ENCODE assay signal across 8 cellular contexts in the genomic region with DNA sequence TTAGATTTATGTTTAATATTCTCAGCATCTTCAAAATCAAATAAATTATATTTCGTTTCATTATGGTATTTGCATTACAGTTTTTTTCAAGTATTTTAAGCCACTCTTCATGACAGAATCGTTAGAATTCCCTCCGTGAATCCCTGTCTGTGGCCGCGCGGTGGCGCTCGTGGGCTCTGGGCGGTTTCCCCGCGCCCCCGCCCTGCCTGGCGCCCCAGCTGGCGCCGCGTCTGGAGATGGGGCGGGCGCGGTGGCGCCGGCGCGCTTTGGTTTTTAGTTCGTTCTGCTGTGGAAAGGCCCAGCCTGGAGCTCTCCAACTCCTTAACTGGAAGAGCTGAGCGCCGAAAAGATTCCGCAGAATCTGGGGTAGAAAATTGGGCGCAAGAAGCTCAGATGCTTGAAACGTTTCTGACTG. TPM values are rescaled to one million over a fixed set of nuclear protein-coding genes. Genes with fewer than 3 reads are reported as not detected.
DNase-seq lines count a peak whose midpoint lies in the region; ATAC-seq and TF ChIP-seq lines count a peak whose summit lies in the region.

No MANE protein-coding gene starts in this region.

- H3K4me3 Mint-ChIP-seq in CD8-positive, alpha-beta memory T cell: peak overlapping the region in 4 of 7 donors; percentile 12 to 78 (median 57)
- no peak overlapping the region for H3K4me3 Mint-ChIP-seq in Calu3 (ENCODE audit: low read depth, unreplicated experiment)

- TF ChIP-seq CTCF in adrenal gland (IDR thresholded peaks at IDR 0.05) (peak; percentile 22 to 68 (median 46)), heart right ventricle (IDR thresholded peaks at IDR 0.05) (peak; percentile 55 to 89 (median 80)), prostate gland (IDR thresholded peaks at IDR 0.05) (peak; percentile 21 to 49 (median 36)), Calu3 (IDR thresholded peaks at IDR 0.05; ENCODE audit: unreplicated experiment) (no peak)

- H3K4me1 ChIP-seq in CD8-positive, alpha-beta memory T cell (ENCODE audit: insufficient read depth, low read length): peaks cover 7% of the 10 kb centered on the region
- H3K4me1 ChIP-seq in adrenal gland (replicated peaks in 1 of 2) (no peaks in the 10 kb centered on the region), heart right ventricle (peaks cover 0 to 11% (median 0%) of the 10 kb centered on the region in 9 donors), prostate gland (replicated peaks) (no peaks in the 10 kb centered on the region)

- DNase-seq in CD8-positive, alpha-beta memory T cell: peak; percentile 45 to 55 (median 48)
- DNase-seq in Jurkat, Clone E6-1 (ENCODE audit: low read depth, low spot score): peak; percentile 60
- DNase-seq in adrenal gland (peak; percentile 55 to 70 (median 60)), heart right ventricle (peak; percentile 45 to 65), prostate gland (ENCODE audit: low spot score) (no peak), Calu3 (no peak), SK-N-DZ (ENCODE audit: low spot score) (no peak)

- ATAC-seq in heart right ventricle: peak; percentile 72 to 90 (median 78)
- no peak for ATAC-seq in GM21423 (IDR thresholded peaks at IDR 0.05; ENCODE audit: unreplicated experiment)

- intact Hi-C loops in adrenal gland (cut with DNase I) (no loop called here), heart right ventricle (cut with DNase I) (no loop called here), prostate gland (cut with DNase I) (no loop called here), Calu3 (cut with micrococcal nuclease; ENCODE audit: unreplicated experiment) (no loop called here)

- H3K27me3 Mint-ChIP-seq in CD8-positive, alpha-beta memory T cell: no peaks in the 10 kb centered on the region
- no peaks in the 10 kb centered on the region for H3K27me3 Mint-ChIP-seq in Calu3 (ENCODE audit: unreplicated experiment)

- H3K4me3 ChIP-seq in CD8-positive, alpha-beta memory T cell (ENCODE audit: low read length): no peak overlapping the region
- peak overlapping the region; percentile 27 for H3K4me3 ChIP-seq in Jurkat, Clone E6-1 (ENCODE audit: low read length)
- peak overlapping the region in 1 of 4 donors; percentile 32 for H3K4me3 ChIP-seq in adrenal gland
- H3K4me3 ChIP-seq in heart right ventricle: peak overlapping the region in 7 of 10 donors; percentile 25 to 42 (median 39)
- H3K4me3 ChIP-seq in prostate gland: no peak overlapping the region

- 14 to 30% (median 22%) methylated on average over 21 to 29 of the region's 29 CpGs for WGBS in adrenal gland, 4 donors
- WGBS in heart right ventricle, 2 donors: 14 to 26% methylated on average over 29 of the region's 29 CpGs
- WGBS in prostate gland: 23% methylated on average over 29 of the region's 29 CpGs

- no peaks in the 10 kb centered on the region for H3K27me3 ChIP-seq in CD8-positive, alpha-beta memory T cell (ENCODE audit: insufficient read depth, low read length, poor library complexity, severe bottlenecking)
- H3K27me3 ChIP-seq in adrenal gland (no peaks in the 10 kb centered on the region), heart right ventricle (peaks cover 0 to under 1% (median 0%) of the 10 kb centered on the region in 7 donors), prostate gland (replicated peaks; ENCODE audit: insufficient read depth) (no peaks in the 10 kb centered on the region)

- peak overlapping the region in 4 of 8 donors; percentile 45 to 72 (median 70) for H3K27ac Mint-ChIP-seq in CD8-positive, alpha-beta memory T cell
- H3K27ac Mint-ChIP-seq in Calu3 (ENCODE audit: unreplicated experiment): no peak overlapping the region

- POLR2A ChIA-PET in CD8-positive, alpha-beta memory T cell (lab: Charles Lee): no interaction called here

- H3K9me3 ChIP-seq in CD8-positive, alpha-beta memory T cell (ENCODE audit: low read length): peaks cover 4% of the 10 kb centered on the region
- no peaks in the 10 kb centered on the region for H3K9me3 ChIP-seq in adrenal gland (replicated peaks in 1 of 3)
- H3K9me3 ChIP-seq in heart right ventricle: peaks cover 0 to 9% (median 0%) of the 10 kb centered on the region in 11 donors
- no peaks in the 10 kb centered on the region for H3K9me3 ChIP-seq in prostate gland

- BruUV-seq in Calu3 (replicated peaks; lab: Mats Ljungman, UMichigan): no TSS peak

- peaks cover 17 to 76% (median 28%) of the 10 kb centered on the region in 3 donors for H3K36me3 Mint-ChIP-seq in CD8-positive, alpha-beta memory T cell
- H3K36me3 Mint-ChIP-seq in Calu3 (ENCODE audit: insufficient read depth, unreplicated experiment): peaks cover 28% of the 10 kb centered on the region

- peaks cover 25 to 39% (median 35%) of the 10 kb centered on the region in 3 donors for H3K4me1 Mint-ChIP-seq in CD8-positive, alpha-beta memory T cell
- H3K4me1 Mint-ChIP-seq in Calu3 (ENCODE audit: low read depth, unreplicated experiment): no peaks in the 10 kb centered on the region

- TF ChIP-seq POLR2A in adrenal gland (IDR thresholded peaks at IDR 0.05) (no peak), prostate gland (IDR thresholded peaks at IDR 0.05) (no peak)

- peaks cover 23% of the 10 kb centered on the region for H3K36me3 ChIP-seq in CD8-positive, alpha-beta memory T cell (ENCODE audit: insufficient read depth, low read length)
- H3K36me3 ChIP-seq in adrenal gland (replicated peaks in 1 of 2): peaks cover 0 to 3% of the 10 kb centered on the region in 2 donors
- peaks cover 0 to 87% (median 10%) of the 10 kb centered on the region in 9 donors for H3K36me3 ChIP-seq in heart right ventricle
- H3K36me3 ChIP-seq in prostate gland: no peaks in the 10 kb centered on the region

- CTCF ChIA-PET in CD8-positive, alpha-beta memory T cell (lab: Charles Lee): interaction anchor here (1.2 kb wide), 1 partner anchor 8 kb away, joined by 3 read pairs; no protein-coding TSS in a partner anchor
- CTCF ChIA-PET in Calu3 (lab: Charles Lee): no interaction called here

- H3K27ac ChIP-seq in CD8-positive, alpha-beta memory T cell (ENCODE audit: low read depth, low read length): no peak overlapping the region
- H3K27ac ChIP-seq in adrenal gland (no peak overlapping the region), heart right ventricle (peak overlapping the region in 4 of 10 donors; percentile 30 to 46 (median 34)), prostate gland (no peak overlapping the region)

- H3K9me3 Mint-ChIP-seq in CD8-positive, alpha-beta memory T cell: peaks cover 0 to 1% (median 0%) of the 10 kb centered on the region in 5 donors
- H3K9me3 Mint-ChIP-seq in Calu3 (ENCODE audit: low read depth, unreplicated experiment): no peaks in the 10 kb centered on the region

RNA-seq across cellular contexts. Expression of a gene that starts 25.7 kb away (rescaled TPM):
- 10 to 100 TPM; 69.8 to 71.6 TPM for total RNA-seq in CD8-positive, alpha-beta memory T cell
- polyA plus RNA-seq in CD8-positive, alpha-beta memory T cell: 287 TPM
- 100 TPM for polyA plus RNA-seq in Jurkat, Clone E6-1 (2012; ENCODE audit: insufficient read depth, insufficient read length)
- total RNA-seq in adrenal gland (10 to 100 TPM; 49.4 to 90.3 (median 78.3) TPM), heart right ventricle (10 to 100 TPM; 40.3 to 70.1 (median 56.9) TPM), prostate gland (100 to 1,000 TPM in 1 of 2 donors, 10 to 100 TPM in 1; 77.9 to 108 TPM), Calu3 (2022) (47.5 and 59.4 TPM in 2 replicates)
- polyA plus RNA-seq in adrenal gland (10 to 100 TPM; 47.4 to 57.6 (median 48.3) TPM), heart right ventricle (10 to 100 TPM; 31.2 to 51.6 TPM)
- polyA plus RNA-seq in SK-N-DZ (2014; cell fraction: cytosol; rRNA removed): 67.4 and 72.7 TPM in 2 replicates
- polyA plus RNA-seq in SK-N-DZ (2014; cell fraction: nucleus; rRNA removed): 64.4 and 68.6 TPM in 2 replicates

RNA-seq across cellular contexts. Expression of a gene that starts 56.3 kb away (rescaled TPM):
- 1 to 10 TPM in 1 of 2 experiments, under 1 TPM in 1; 0.91 to 1.4 TPM for total RNA-seq in CD8-positive, alpha-beta memory T cell
- polyA plus RNA-seq in CD8-positive, alpha-beta memory T cell: 24.1 TPM
- not detected for polyA plus RNA-seq in Jurkat, Clone E6-1 (2012; ENCODE audit: insufficient read depth, insufficient read length)
- 10 to 100 TPM in 3 of 8 donors, 1 to 10 TPM in 4, under 1 TPM in 1; 0.48 to 15.4 (median 3.7) TPM for total RNA-seq in adrenal gland
- polyA plus RNA-seq in adrenal gland: 10 to 100 TPM; 15.5 to 39.3 (median 38.8) TPM
- total RNA-seq in heart right ventricle: 1 to 10 TPM in 8 of 10 donors, under 1 TPM in 1, not detected in 1; 0.53 to 5.2 (median 2.9) TPM
- polyA plus RNA-seq in heart right ventricle: 10 to 100 TPM in 1 of 2 donors, 1 to 10 TPM in 1; 4.9 to 11.7 TPM
- total RNA-seq in prostate gland: 1 to 10 TPM in 1 of 2 donors, under 1 TPM in 1; 0.91 to 3.2 TPM
- not detected in 2 replicates for total RNA-seq in Calu3 (2022)
- polyA plus RNA-seq in SK-N-DZ (2014; cell fraction: cytosol; rRNA removed): 0.16 TPM in 1 of 2 replicates, not detected in the other
- polyA plus RNA-seq in SK-N-DZ (2014; cell fraction: nucleus; rRNA removed): not detected in 2 replicates

Comparison
In these comparisons a context has a peak if more than half of its experiments do, and no peak if none do; other contexts are left out.
1. DNase-seq: peak in CD8-positive, alpha-beta memory T cell (5 of 5), Jurkat, Clone E6-1 (single experiment), adrenal gland (7 of 7) and heart right ventricle (2 of 2); none in prostate gland (single experiment), Calu3 (single experiment) and SK-N-DZ (single experiment).
2. H3K4me3 ChIP-seq: peak in Jurkat, Clone E6-1 (single experiment) and heart right ventricle (7 of 10); none in CD8-positive, alpha-beta memory T cell (single experiment) and prostate gland (0 of 2).